Comparison of ENCODE assay signal across 9 cellular contexts in the genomic region with DNA sequence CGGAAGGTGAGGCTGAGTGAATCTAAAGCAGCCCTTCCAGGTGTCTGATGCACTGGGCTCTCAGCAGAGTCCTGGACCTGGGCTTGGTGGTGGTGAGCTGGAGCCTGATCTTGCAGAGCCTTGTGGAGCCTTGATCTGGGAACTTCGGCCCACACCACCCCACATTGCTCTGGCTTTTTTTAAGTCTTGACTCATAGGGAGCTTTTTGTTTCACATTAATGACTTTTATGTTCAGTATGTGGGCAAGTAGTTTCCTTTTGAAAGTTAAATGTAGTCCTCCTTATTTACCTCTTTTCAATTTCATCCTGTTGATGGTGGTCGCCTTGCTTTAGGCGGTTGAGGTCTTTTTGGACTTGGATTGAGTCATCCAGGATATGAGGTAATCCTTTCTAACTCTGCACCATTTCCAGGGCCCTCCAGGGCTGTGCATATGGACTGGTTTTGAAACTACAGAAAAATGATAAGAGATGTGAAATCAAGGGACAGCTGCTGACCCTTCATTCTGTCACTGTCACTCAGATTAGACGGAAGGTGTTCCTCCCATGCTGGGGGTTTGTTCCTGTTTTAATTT. TPM values are rescaled to one million over a fixed set of nuclear protein-coding genes. Genes with fewer than 3 reads are reported as not detected.
DNase-seq lines count a peak whose midpoint lies in the region; ATAC-seq and TF ChIP-seq lines count a peak whose summit lies in the region.
"Had no signal": no experiment of that assay in that cellular context is flagged by ENCODE, and none has a peak within 500 bp of the region (broad histone marks: within the 10 kb centered on the region; RNA-seq: fewer than 3 reads in every experiment).

No MANE protein-coding gene starts in this region.

- no peaks in the 10 kb centered on the region for H3K36me3 ChIP-seq in neural progenitor cell

- peaks cover 23% of the 10 kb centered on the region for H3K4me1 Mint-ChIP-seq in activated CD8-positive, alpha-beta T cell treated with anti-CD3 and anti-CD28 coated beads, Interleukin-2, amount 10 ng/mL, durations not matched to agents 7 days and 5 days (ENCODE audit: low read depth)
- H3K4me1 Mint-ChIP-seq in neural progenitor cell = no peaks in the 10 kb centered on the region
- H3K4me1 Mint-ChIP-seq in progenitor cell of endocrine pancreas (ENCODE audit: low read depth) = no peaks in the 10 kb centered on the region
- H3K4me1 Mint-ChIP-seq in CD4-positive, alpha-beta T cell (ENCODE audit: low read depth) = no peaks in the 10 kb centered on the region
- H3K4me1 Mint-ChIP-seq: CD8-positive, alpha-beta memory T cell had no signal

- H3K4me3 Mint-ChIP-seq in activated CD8-positive, alpha-beta T cell treated with anti-CD3 and anti-CD28 coated beads, Interleukin-2, amount 10 ng/mL, durations not matched to agents 7 days and 5 days = no peak overlapping the region
- H3K4me3 Mint-ChIP-seq in neural progenitor cell (no peak overlapping the region), progenitor cell of endocrine pancreas (ENCODE audit: low read depth) (no peak overlapping the region)
- no peak overlapping the region for H3K4me3 Mint-ChIP-seq in CD4-positive, alpha-beta T cell
- H3K4me3 Mint-ChIP-seq: CD8-positive, alpha-beta memory T cell had no signal

- H3K4me3 ChIP-seq in neural progenitor cell = no peak overlapping the region

- no peaks in the 10 kb centered on the region for H3K79me2 ChIP-seq in neural progenitor cell (ENCODE audit: low read depth)

- POLR2A ChIA-PET in activated CD8-positive, alpha-beta T cell treated with anti-CD3 and anti-CD28 coated beads, Interleukin-2, amount 10 ng/mL, durations not matched to agents 7 days and 5 days (lab: Charles Lee) = interaction anchor here (0.7 to 1.9 kb wide), 2 partner anchors 14 to 15 kb away, joined by 3 to 7 read pairs; no protein-coding TSS in a partner anchor
- POLR2A ChIA-PET in CD4-positive, alpha-beta T cell (lab: Charles Lee) = interaction anchor here (0.6 kb wide), 1 partner anchor 9 kb away, joined by 3 read pairs; no protein-coding TSS in a partner anchor

- ATAC-seq in GM19043 (IDR thresholded peaks at IDR 0.05; ENCODE audit: low read depth, unreplicated experiment) = peak; percentile 61
- peak; percentile 70 for ATAC-seq in HG03064 (IDR thresholded peaks at IDR 0.05; ENCODE audit: low read depth, unreplicated experiment)
- peak; percentile 90 for ATAC-seq in activated CD8-positive, alpha-beta T cell treated with anti-CD3 and anti-CD28 coated beads, Interleukin-2, amount 10 ng/mL, durations not matched to agents 7 days and 5 days
- ATAC-seq in CD4-positive, alpha-beta T cell (ENCODE audit: poor library complexity) = no peak

- peaks cover 6% of the 10 kb centered on the region for H3K36me3 Mint-ChIP-seq in activated CD8-positive, alpha-beta T cell treated with anti-CD3 and anti-CD28 coated beads, Interleukin-2, amount 10 ng/mL, durations not matched to agents 7 days and 5 days (ENCODE audit: low read depth)
- H3K36me3 Mint-ChIP-seq in neural progenitor cell (no peaks in the 10 kb centered on the region), progenitor cell of endocrine pancreas (ENCODE audit: insufficient read depth) (no peaks in the 10 kb centered on the region)
- no peaks in the 10 kb centered on the region for H3K36me3 Mint-ChIP-seq in CD4-positive, alpha-beta T cell (ENCODE audit: low read depth)

- no peaks in the 10 kb centered on the region for H3F3A ChIP-seq in neural progenitor cell (ENCODE audit: low read depth)

- H3K27ac Mint-ChIP-seq in activated CD8-positive, alpha-beta T cell treated with anti-CD3 and anti-CD28 coated beads, Interleukin-2, amount 10 ng/mL, durations not matched to agents 7 days and 5 days = peak overlapping the region; percentile 79
- H3K27ac Mint-ChIP-seq in neural progenitor cell = no peak overlapping the region
- no peak overlapping the region for H3K27ac Mint-ChIP-seq in progenitor cell of endocrine pancreas
- no peak overlapping the region for H3K27ac Mint-ChIP-seq in CD4-positive, alpha-beta T cell
- H3K27ac Mint-ChIP-seq: CD8-positive, alpha-beta memory T cell had no signal

- H3K27me3 Mint-ChIP-seq in activated CD8-positive, alpha-beta T cell treated with anti-CD3 and anti-CD28 coated beads, Interleukin-2, amount 10 ng/mL, durations not matched to agents 7 days and 5 days (ENCODE audit: low read depth) = peaks cover 11% of the 10 kb centered on the region
- H3K27me3 Mint-ChIP-seq in neural progenitor cell (ENCODE audit: insufficient read depth, low read depth) (peaks cover 2% of the 10 kb centered on the region), progenitor cell of endocrine pancreas (no peaks in the 10 kb centered on the region)
- peaks cover 19% of the 10 kb centered on the region for H3K27me3 Mint-ChIP-seq in CD4-positive, alpha-beta T cell

- H3K27me3 ChIP-seq in neural progenitor cell = no peaks in the 10 kb centered on the region
- peaks cover 5% of the 10 kb centered on the region for H3K27me3 ChIP-seq in CD4-positive, alpha-beta T cell (ENCODE audit: control insufficient read depth, insufficient read depth, low read length)

- H4K20me1 ChIP-seq in neural progenitor cell (ENCODE audit: low read depth) = no peaks in the 10 kb centered on the region

- intact Hi-C loops in CD4-positive, alpha-beta T cell (cut with DNase I, micrococcal nuclease) = no loop called here

- TF ChIP-seq CTCF in neural progenitor cell (IDR thresholded peaks at IDR 0.05) (no peak), progenitor cell of endocrine pancreas (IDR thresholded peaks at IDR 0.05; ENCODE audit: unreplicated experiment) (no peak)
- TF ChIP-seq CTCF in CD4-positive, alpha-beta T cell (IDR thresholded peaks at IDR 0.05) = no peak

- peaks cover 8% of the 10 kb centered on the region for H3K9me3 Mint-ChIP-seq in activated CD8-positive, alpha-beta T cell treated with anti-CD3 and anti-CD28 coated beads, Interleukin-2, amount 10 ng/mL, durations not matched to agents 7 days and 5 days (ENCODE audit: insufficient read depth)
- peaks cover 13% of the 10 kb centered on the region for H3K9me3 Mint-ChIP-seq in neural progenitor cell
- H3K9me3 Mint-ChIP-seq in progenitor cell of endocrine pancreas (ENCODE audit: low read depth) = peaks cover 3% of the 10 kb centered on the region
- peaks cover 4% of the 10 kb centered on the region for H3K9me3 Mint-ChIP-seq in CD4-positive, alpha-beta T cell

- DNase-seq in A172 (ENCODE audit: low spot score) = peak; percentile 8
- DNase-seq in activated CD8-positive, alpha-beta T cell treated with anti-CD3 and anti-CD28 coated beads, Interleukin-2, amount 10 ng/mL, durations not matched to agents 7 days and 5 days = peak; percentile 66
- no peak for DNase-seq in neural progenitor cell (ENCODE audit: low spot score)
- no peak for DNase-seq in progenitor cell of endocrine pancreas (ENCODE audit: low spot score, unreplicated experiment)
- DNase-seq in OCI-M2 (lab: John Stamatoyannopoulos, UW; ENCODE audit: unreplicated experiment) = no peak
- DNase-seq in CD4-positive, alpha-beta T cell = no peak
- DNase-seq: CD8-positive, alpha-beta memory T cell had no signal

- peaks cover 5% of the 10 kb centered on the region for H3K9me3 ChIP-seq in neural progenitor cell (ENCODE audit: low read depth)
- H3K9me3 ChIP-seq in CD4-positive, alpha-beta T cell (ENCODE audit: control insufficient read depth, low read length) = peaks cover 11% of the 10 kb centered on the region

- H3K27ac ChIP-seq in neural progenitor cell = no peak overlapping the region
- H3K27ac ChIP-seq in CD4-positive, alpha-beta T cell (ENCODE audit: low read depth, low read length) = no peak overlapping the region

- CTCF ChIA-PET in activated CD8-positive, alpha-beta T cell treated with anti-CD3 and anti-CD28 coated beads, Interleukin-2, amount 10 ng/mL, durations not matched to agents 7 days and 5 days (lab: Charles Lee) = interaction anchor here (2.0 kb wide), 1 partner anchor 12 kb away, joined by 8 read pairs; no protein-coding TSS in a partner anchor
- CTCF ChIA-PET in CD4-positive, alpha-beta T cell (lab: Charles Lee) = no interaction called here

- H3K4me1 ChIP-seq in neural progenitor cell = peaks cover 7% of the 10 kb centered on the region

- H2AFZ ChIP-seq in neural progenitor cell (replicated peaks) = no peak overlapping the region

- H3K9ac ChIP-seq in neural progenitor cell = no peak overlapping the region

- H3K4me2 ChIP-seq in neural progenitor cell = no peak overlapping the region

RNA-seq across cellular contexts. Expression of a gene that starts 2.9 kb away (rescaled TPM):
- not detected in 2 replicates for total RNA-seq in A172 (2014; rRNA removed; shearing (Covaris generic))
- total RNA-seq in activated CD8-positive, alpha-beta T cell treated with anti-CD3 and anti-CD28 coated beads, Interleukin-2, amount 10 ng/mL, durations not matched to agents 7 days and 5 days = not detected
- not detected in 2 replicates for total RNA-seq in neural progenitor cell (ENCODE audit: low replicate concordance)
- total RNA-seq in progenitor cell of endocrine pancreas = 0.04 TPM in 1 of 2 replicates, not detected in the other
- not detected for total RNA-seq in CD4-positive, alpha-beta T cell
- total RNA-seq: CD8-positive, alpha-beta memory T cell had no signal

RNA-seq across cellular contexts. Expression of a gene that starts 12.9 kb away (rescaled TPM):
- 32.5 and 37.1 TPM in 2 replicates for total RNA-seq in A172 (2014; rRNA removed; shearing (Covaris generic))
- total RNA-seq in activated CD8-positive, alpha-beta T cell treated with anti-CD3 and anti-CD28 coated beads, Interleukin-2, amount 10 ng/mL, durations not matched to agents 7 days and 5 days = 10 to 100 TPM; 28.7 to 32.6 TPM
- 17.8 and 18.9 TPM in 2 replicates for total RNA-seq in neural progenitor cell (ENCODE audit: low replicate concordance)
- total RNA-seq in progenitor cell of endocrine pancreas = 11.6 and 12.8 TPM in 2 replicates
- total RNA-seq in CD4-positive, alpha-beta T cell = 1 to 10 TPM; 8.5 to 8.6 TPM

Comparison
In these comparisons a context has a peak if more than half of its experiments do, and no peak if none do; other contexts are left out.
1. DNase-seq: peak in A172 (single experiment) and activated CD8-positive, alpha-beta T cell treated with anti-CD3 and anti-CD28 coated beads, Interleukin-2, amount 10 ng/mL, durations not matched to agents 7 days and 5 days (single experiment); none in neural progenitor cell (single experiment), progenitor cell of endocrine pancreas (single experiment), OCI-M2 (single experiment) and CD4-positive, alpha-beta T cell (0 of 10).